In genomic region chr14:81233615-81234014, GRCh38 we compare ENCODE assay signal across 20 cellular contexts. TPM values are rescaled to one million over a fixed set of nuclear protein-coding genes. Genes with fewer than 3 reads are reported as not detected.
DNase-seq lines count a peak whose midpoint lies in the region; ATAC-seq, FAIRE-seq and TF ChIP-seq lines count a peak whose summit lies in the region.
"Had no signal": no experiment of that assay in that cellular context is flagged by ENCODE, and none has a peak within 500 bp of the region (broad histone marks: within the 10 kb centered on the region; RNA-seq: fewer than 3 reads in every experiment).

No MANE protein-coding gene starts in this region.

- TF ChIP-seq RAD21 in HepG2 (CRISPR knock-in tag; IDR thresholded peaks at IDR 0.05) (no peak), K562 (CRISPR knock-in tag; conservative IDR thresholded peaks at IDR 0.05 in 1 of 2, IDR thresholded peaks at IDR 0.05 in 1 of 2) (no peak)

- no peaks in the 10 kb centered on the region for H3K36me3 ChIP-seq in HepG2 (replicated peaks in 1 of 2; ENCODE audit: control insufficient read depth in 1 of 2, insufficient read depth in 2 of 2, low read length in 2 of 2)
- H3K36me3 ChIP-seq in right lobe of liver = no peaks in the 10 kb centered on the region
- no peaks in the 10 kb centered on the region for H3K36me3 ChIP-seq in K562 (ENCODE audit: control insufficient read depth, insufficient read depth, low read length)
- H3K36me3 ChIP-seq in esophagus muscularis mucosa = no peaks in the 10 kb centered on the region
- H3K36me3 ChIP-seq: BLaER1 treated with 17β-estradiol and CSF1 and Interleukin-3, amounts not matched to agents 10 nM and 100 nM had no signal

- intact Hi-C loops in HepG2 (cut with micrococcal nuclease; ENCODE audit: unreplicated experiment) (no loop called here), right lobe of liver (cut with DNase I) (no loop called here), K562 (cut with micrococcal nuclease) (no loop called here), esophagus muscularis mucosa (cut with DNase I) (no loop called here)

- in situ Hi-C loops in HepG2 (cut with HindIII; ENCODE audit: extremely low pct_ligation_motif_present, low pct_unique_long_range_greater_than_20kb) (no loop called here), K562 (cut with MboI) (no loop called here)

- H3K4me1 ChIP-seq in HepG2 (ENCODE audit: insufficient read depth, low read length) (peaks cover 26% of the 10 kb centered on the region), right lobe of liver (no peaks in the 10 kb centered on the region), K562 (replicated peaks in 1 of 2; ENCODE audit: control insufficient read depth in 2 of 2, insufficient read depth in 2 of 2, low read length in 2 of 2) (no peaks in the 10 kb centered on the region), esophagus muscularis mucosa (no peaks in the 10 kb centered on the region)
- H3K4me1 ChIP-seq: A549, Caco-2 had no signal

- H2AFZ ChIP-seq in HepG2 (ENCODE audit: low read length) = no peak overlapping the region
- no peak overlapping the region for H2AFZ ChIP-seq in K562 (ENCODE audit: low read depth, low read length)

- H3K9me1 ChIP-seq in K562 (ENCODE audit: control insufficient read depth, insufficient read depth, low read length) = no peaks in the 10 kb centered on the region

- H3K4me2 ChIP-seq in HepG2 (ENCODE audit: low read depth, low read length) (no peak overlapping the region), K562 (ENCODE audit: insufficient read depth, low read length) (no peak overlapping the region)
- H3K4me2 ChIP-seq: A549; BLaER1 treated with 17β-estradiol and CSF1 and Interleukin-3, amounts not matched to agents 10 nM and 100 nM had no signal

- TF ChIP-seq EP300 in HepG2 (IDR thresholded peaks at IDR 0.05; ENCODE audit: low read depth in 2 of 2, low read length in 2 of 2) (no peak), HepG2 (CRISPR knock-in tag; IDR thresholded peaks at IDR 0.05; ENCODE audit: borderline replicate concordance) (no peak), K562 (IDR thresholded peaks at IDR 0.05; ENCODE audit: low read length) (no peak), esophagus muscularis mucosa (IDR thresholded peaks at IDR 0.05) (no peak)

- CTCF ChIA-PET in HepG2 (lab: Yijun Ruan, JAX; ENCODE audit: low intra/inter-chr PET ratio, low total read pairs) (no interaction called here), K562 (lab: Yijun Ruan, JAX; ENCODE audit: low intra/inter-chr PET ratio) (no interaction called here)

- TF ChIP-seq CTCF in HepG2 (CRISPR knock-in tag; IDR thresholded peaks at IDR 0.05) (no peak), right lobe of liver (IDR thresholded peaks at IDR 0.05) (no peak), K562 (IDR thresholded peaks at IDR 0.05 in 2 of 3, conservative IDR thresholded peaks at IDR 0.05 in 1 of 3; ENCODE audit: insufficient read depth in 2 of 3, low read depth in 1 of 3, low read length in 3 of 3) (peak in 1 of 3 experiments; percentile 10; a peak in 1 of 6 replicates), esophagus muscularis mucosa (IDR thresholded peaks at IDR 0.05) (no peak)

- no peak overlapping the region for H3K4me3 ChIP-seq in HepG2 (replicated peaks in 1 of 3; ENCODE audit: insufficient read depth in 1 of 3, low read depth in 2 of 3, low read length in 3 of 3)
- H3K4me3 ChIP-seq in right lobe of liver = no peak overlapping the region
- no peak overlapping the region for H3K4me3 ChIP-seq in K562
- no peak overlapping the region for H3K4me3 ChIP-seq in esophagus muscularis mucosa
- H3K4me3 ChIP-seq: A549; BLaER1 treated with 17β-estradiol and CSF1 and Interleukin-3, amounts not matched to agents 10 nM and 100 nM had no signal

- ATAC-seq in HepG2 (no peak), right lobe of liver (no peak), K562 (peak; percentile 40; the same call in 1 of the 3 replicates)
- ATAC-seq: A549; CD8-positive, alpha-beta T cell had no signal

- no peak for DNase-seq in HepG2 (ENCODE audit: low spot score)
- no peak for DNase-seq in right lobe of liver
- DNase-seq in K562 (ENCODE audit: extremely low read depth in 1 of 4, low spot score in 3 of 4) = no peak
- no peak for DNase-seq in NCI-H187 (lab: John Stamatoyannopoulos, UW)
- no peak for DNase-seq in esophagus muscularis mucosa (ENCODE audit: extremely low spot score)
- DNase-seq: AML-193; Caco-2; Calu3; CD4-positive, alpha-beta T cell; CD8-positive, alpha-beta T cell; DMS79 treated with DMSO at 0.1 percent for 48 hours; GF-D8 had no signal

- FAIRE-seq in HepG2 (lab: Jason Lieb, UNC) = no peak
- no peak for FAIRE-seq in K562 (lab: Jason Lieb, UNC)
- FAIRE-seq: A549, D721Med, G401.6, GM12891, GM19239 had no signal

- no peaks in the 10 kb centered on the region for H3K79me2 ChIP-seq in HepG2 (ENCODE audit: insufficient read depth, low read length)
- no peaks in the 10 kb centered on the region for H3K79me2 ChIP-seq in K562 (ENCODE audit: control insufficient read depth, insufficient read depth, low read length)

- H3K27ac ChIP-seq in HepG2 (ENCODE audit: extremely low read length, insufficient read depth, low read length) (no peak overlapping the region), right lobe of liver (no peak overlapping the region), K562 (ENCODE audit: extremely low read depth, low read depth, low read length) (no peak overlapping the region), esophagus muscularis mucosa (replicated peaks in 1 of 4) (no peak overlapping the region)
- H3K27ac ChIP-seq: 22Rv1; A549; BLaER1 treated with 17β-estradiol and CSF1 and Interleukin-3, amounts not matched to agents 10 nM and 100 nM; C4-2B had no signal

- WGBS in HepG2 (ENCODE audit: low lambda C conversion rate) = 40% methylated on average over 1 of the region's 1 CpG
- no CpG with 5 or more reads among the region's 1 CpG for WGBS in right lobe of liver (ENCODE audit: insufficient coverage, low coverage, low lambda C conversion rate, missing lambda C conversion rate)
- WGBS in K562 (ENCODE audit: insufficient coverage, low coverage, missing lambda C conversion rate) = 25% methylated on average over 1 of the region's 1 CpG
- 80% methylated on average over 1 of the region's 1 CpG for WGBS in esophagus muscularis mucosa

- no peak overlapping the region for H3K9ac ChIP-seq in HepG2 (ENCODE audit: insufficient read depth, low read depth, low read length)
- no peak overlapping the region for H3K9ac ChIP-seq in K562 (ENCODE audit: insufficient read depth in 1 of 2, low read depth in 2 of 2, low read length in 2 of 2)
- H3K9ac ChIP-seq: BLaER1 treated with 17β-estradiol and CSF1 and Interleukin-3, amounts not matched to agents 10 nM and 100 nM had no signal

- no peaks in the 10 kb centered on the region for H4K20me1 ChIP-seq in HepG2 (ENCODE audit: insufficient read depth, low read length)
- no peaks in the 10 kb centered on the region for H4K20me1 ChIP-seq in K562 (replicated peaks; ENCODE audit: control insufficient read depth, insufficient read depth, low read length)
- H4K20me1 ChIP-seq: BLaER1 treated with 17β-estradiol and CSF1 and Interleukin-3, amounts not matched to agents 10 nM and 100 nM had no signal

- POLR2A ChIA-PET in HepG2 (lab: Yijun Ruan, JAX) = interaction anchor here (2.0 kb wide), 1 partner anchor 13 kb away, joined by 8 read pairs; the partner anchor contains the start of gene GTF2A1
- POLR2A ChIA-PET in K562 (lab: Yijun Ruan, JAX) = no interaction called here

- no TSS peak for BruUV-seq in HepG2 (replicated peaks; lab: Mats Ljungman, UMichigan)
- BruUV-seq in K562 (replicated peaks; lab: Mats Ljungman, UMichigan) = no TSS peak

- TF ChIP-seq POLR2A in HepG2 (IDR thresholded peaks at IDR 0.05; ENCODE audit: insufficient read depth in 1 of 2, low read depth in 2 of 2, low read length in 2 of 2) (no peak), right lobe of liver (IDR thresholded peaks at IDR 0.05) (no peak), K562 (conservative IDR thresholded peaks at IDR 0.05) (no peak), esophagus muscularis mucosa (IDR thresholded peaks at IDR 0.05; ENCODE audit: low read depth) (no peak)

- no peaks in the 10 kb centered on the region for H3K9me3 ChIP-seq in HepG2 (ENCODE audit: low read length)
- H3K9me3 ChIP-seq in right lobe of liver = no peaks in the 10 kb centered on the region
- no peaks in the 10 kb centered on the region for H3K9me3 ChIP-seq in K562 (replicated peaks; ENCODE audit: control insufficient read depth, insufficient read depth, low read depth, low read length)
- H3K9me3 ChIP-seq in esophagus muscularis mucosa = no peaks in the 10 kb centered on the region
- H3K9me3 ChIP-seq: A549, Caco-2 had no signal

- H3K27me3 ChIP-seq in HepG2 (ENCODE audit: control insufficient read depth in 1 of 2, insufficient read depth in 2 of 2, low read length in 2 of 2) = no peaks in the 10 kb centered on the region
- no peaks in the 10 kb centered on the region for H3K27me3 ChIP-seq in right lobe of liver
- no peaks in the 10 kb centered on the region for H3K27me3 ChIP-seq in K562 (ENCODE audit: control insufficient read depth in 2 of 2, insufficient read depth in 2 of 2, low read length in 2 of 2)
- H3K27me3 ChIP-seq in esophagus muscularis mucosa = no peaks in the 10 kb centered on the region
- H3K27me3 ChIP-seq: BLaER1 treated with 17β-estradiol and CSF1 and Interleukin-3, amounts not matched to agents 10 nM and 100 nM had no signal

RNA-seq across cellular contexts. Expression of gene GTF2A1, which starts 12.9 kb away (rescaled TPM):
- total RNA-seq in HepG2 (2016; rRNA removed; fragmentation: Illumina TruSeq; extraction: Trizol) (17.5 and 30.1 TPM in 2 replicates), right lobe of liver (10 to 100 TPM; 11.0 to 16.8 (median 12.9) TPM), K562 (2014; rRNA removed) (14.4 and 14.7 TPM in 2 replicates), K562 (2014; rRNA removed; fragmentation: Illumina TruSeq; extraction: Trizol) (18.5 and 21.2 TPM in 2 replicates), K562 (2015; rRNA removed; fragmentation: Illumina TruSeq; extraction: Trizol) (16.4 and 18.0 TPM in 2 replicates), K562 (2021) (20.9 and 22.8 TPM in 2 replicates), esophagus muscularis mucosa (10 to 100 TPM; 17.1 to 35.1 (median 28.4) TPM)
- 2.8 and 4.5 TPM in 2 replicates for total RNA-seq in HepG2 (2016; cell fraction: cytosol; rRNA removed; fragmentation: Illumina TruSeq; extraction: Trizol; ENCODE audit: low read depth)
- total RNA-seq in HepG2 (2016; cell fraction: insoluble cytoplasmic fraction; rRNA removed; fragmentation: Illumina TruSeq; extraction: Trizol) = 17.5 and 28.0 TPM in 2 replicates
- total RNA-seq in HepG2 (2016; cell fraction: membrane; rRNA removed; fragmentation: Illumina TruSeq; extraction: Trizol) = 4.8 and 6.0 TPM in 2 replicates
- 11.5 and 16.8 TPM in 2 replicates for total RNA-seq in HepG2 (2016; cell fraction: nucleus; rRNA removed; fragmentation: Illumina TruSeq; extraction: Trizol)
- polyA plus RNA-seq in HepG2 (2011; rRNA removed) (14.9 and 18.5 TPM in 2 replicates), K562 (2011; rRNA removed) (21.9 and 23.6 TPM in 2 replicates), K562 (2014; fragmentation: Illumina TruSeq; extraction: Trizol) (13.0 and 14.6 TPM in 2 replicates), K562 (2014; fragmentation: Nextera tagmentation; extraction: Ambion mirVana) (1 to 10 TPM; 3.4 to 5.2 TPM), K562 (2014; rRNA removed) (12.9 and 15.5 TPM in 2 replicates)
- polyA plus RNA-seq in HepG2 (2011; cell fraction: cytosol; rRNA removed) = 8.4 and 8.7 TPM in 2 replicates
- polyA plus RNA-seq in HepG2 (2011; cell fraction: nucleus; rRNA removed) = 6.8 and 7.7 TPM in 2 replicates
- 6.4 and 11.0 TPM in 2 replicates for polyA plus RNA-seq in HepG2 (2012)
- 0.42 and 0.45 TPM in 2 replicates for polyA plus RNA-seq in HepG2 (2016; cell fraction: cytosol; fragmentation: Illumina TruSeq; extraction: Trizol; ENCODE audit: low read depth)
- polyA plus RNA-seq in HepG2 (2016; cell fraction: insoluble cytoplasmic fraction; fragmentation: Illumina TruSeq; extraction: Trizol; ENCODE audit: low read depth) = 18.4 and 18.8 TPM in 2 replicates
- 2.0 TPM in 2 replicates for polyA plus RNA-seq in HepG2 (2016; cell fraction: membrane; fragmentation: Illumina TruSeq; extraction: Trizol; ENCODE audit: low read depth)
- 11.5 and 12.3 TPM in 2 replicates for polyA plus RNA-seq in HepG2 (2016; cell fraction: nucleus; fragmentation: Illumina TruSeq; extraction: Trizol; ENCODE audit: insufficient read depth, low read depth)
- 38.1 and 59.7 TPM in 2 replicates for polyA minus RNA-seq in HepG2 (2011; rRNA and poly(A)+ RNA removed; ENCODE audit: low replicate concordance)
- 19.6 and 19.7 TPM in 2 replicates for polyA minus RNA-seq in HepG2 (2011; cell fraction: cytosol; rRNA and poly(A)+ RNA removed)
- 12.9 and 16.3 TPM in 2 replicates for polyA minus RNA-seq in HepG2 (2011; cell fraction: nucleus; rRNA and poly(A)+ RNA removed)
- 13.8 and 20.8 TPM in 2 replicates for total RNA-seq in K562 (2011; cell fraction: chromatin; rRNA removed; ENCODE audit: low replicate concordance)
- 3.3 and 5.3 TPM in 2 replicates for total RNA-seq in K562 (2011; cell fraction: nucleolus; rRNA removed)
- 8.1 and 12.6 TPM in 2 replicates for total RNA-seq in K562 (2011; cell fraction: nucleoplasm; rRNA removed)
- 15.7 and 21.9 TPM in 2 replicates for polyA plus RNA-seq in K562 (2011; cell fraction: cytosol; rRNA removed)
- polyA plus RNA-seq in K562 (2011; cell fraction: nucleus; rRNA removed) = 12.3 and 14.5 TPM in 2 replicates
- 8.3 and 10.1 TPM in 2 replicates for polyA plus RNA-seq in K562 (2012)
- polyA minus RNA-seq in K562 (2011; rRNA and poly(A)+ RNA removed) = 44.1 and 54.7 TPM in 2 replicates
- polyA minus RNA-seq in K562 (2011; cell fraction: cytosol; rRNA and poly(A)+ RNA removed) = 18.2 and 35.0 TPM in 2 replicates
- polyA minus RNA-seq in K562 (2011; cell fraction: nucleus; rRNA and poly(A)+ RNA removed) = 4.4 and 8.8 TPM in 2 replicates
